2 cellular contexts compared by ENCODE assay signal in the genomic region with DNA sequence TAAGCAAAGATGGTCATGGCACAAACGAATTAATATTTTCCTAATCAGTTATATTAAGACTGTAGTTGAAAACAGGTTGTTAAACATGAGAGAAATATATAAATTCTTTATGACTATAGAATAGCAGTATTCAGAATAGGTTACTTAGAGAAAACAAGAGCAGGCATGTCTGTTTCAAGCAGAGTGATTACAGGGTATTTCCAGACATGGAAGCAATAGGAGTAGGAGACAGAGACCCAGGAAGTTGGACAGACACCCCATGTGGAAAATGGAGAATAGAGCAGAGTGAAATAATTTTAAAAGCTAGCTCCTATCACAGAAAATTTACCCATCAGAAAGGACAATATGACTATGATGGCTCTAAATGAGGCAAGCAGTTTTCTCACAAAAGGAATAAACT.
TF ChIP-seq lines count a peak whose summit lies in the region.

No MANE protein-coding gene starts in this region.

TF ChIP-seq in GM23338, 12 proteins besides CTCF, POLR2A, EP300 and RAD21 (continues in another document):
- TF ChIP-seq CREB1 (CRISPR knock-in tag; IDR thresholded peaks at IDR 0.05; ENCODE audit: low read depth) (no peak), NANOG (IDR thresholded peaks at IDR 0.05; ENCODE audit: borderline replicate concordance) (no peak), ZNF114 (CRISPR knock-in tag; IDR thresholded peaks at IDR 0.05) (no peak), POLR2AphosphoS5 (IDR thresholded peaks at IDR 0.05; ENCODE audit: low read depth) (no peak), STAT1 (IDR thresholded peaks at IDR 0.05; ENCODE audit: unreplicated experiment) (no peak), JUNB (IDR thresholded peaks at IDR 0.05; ENCODE audit: unreplicated experiment) (no peak), EZH2 (IDR thresholded peaks at IDR 0.05; ENCODE audit: low read depth, unreplicated experiment) (no peak), ZNF331 (CRISPR knock-in tag; IDR thresholded peaks at IDR 0.05; ENCODE audit: low read depth) (no peak), EZH2phosphoT487 (IDR thresholded peaks at IDR 0.05; ENCODE audit: unreplicated experiment) (no peak)
- TF ChIP-seq, protein P1, sequence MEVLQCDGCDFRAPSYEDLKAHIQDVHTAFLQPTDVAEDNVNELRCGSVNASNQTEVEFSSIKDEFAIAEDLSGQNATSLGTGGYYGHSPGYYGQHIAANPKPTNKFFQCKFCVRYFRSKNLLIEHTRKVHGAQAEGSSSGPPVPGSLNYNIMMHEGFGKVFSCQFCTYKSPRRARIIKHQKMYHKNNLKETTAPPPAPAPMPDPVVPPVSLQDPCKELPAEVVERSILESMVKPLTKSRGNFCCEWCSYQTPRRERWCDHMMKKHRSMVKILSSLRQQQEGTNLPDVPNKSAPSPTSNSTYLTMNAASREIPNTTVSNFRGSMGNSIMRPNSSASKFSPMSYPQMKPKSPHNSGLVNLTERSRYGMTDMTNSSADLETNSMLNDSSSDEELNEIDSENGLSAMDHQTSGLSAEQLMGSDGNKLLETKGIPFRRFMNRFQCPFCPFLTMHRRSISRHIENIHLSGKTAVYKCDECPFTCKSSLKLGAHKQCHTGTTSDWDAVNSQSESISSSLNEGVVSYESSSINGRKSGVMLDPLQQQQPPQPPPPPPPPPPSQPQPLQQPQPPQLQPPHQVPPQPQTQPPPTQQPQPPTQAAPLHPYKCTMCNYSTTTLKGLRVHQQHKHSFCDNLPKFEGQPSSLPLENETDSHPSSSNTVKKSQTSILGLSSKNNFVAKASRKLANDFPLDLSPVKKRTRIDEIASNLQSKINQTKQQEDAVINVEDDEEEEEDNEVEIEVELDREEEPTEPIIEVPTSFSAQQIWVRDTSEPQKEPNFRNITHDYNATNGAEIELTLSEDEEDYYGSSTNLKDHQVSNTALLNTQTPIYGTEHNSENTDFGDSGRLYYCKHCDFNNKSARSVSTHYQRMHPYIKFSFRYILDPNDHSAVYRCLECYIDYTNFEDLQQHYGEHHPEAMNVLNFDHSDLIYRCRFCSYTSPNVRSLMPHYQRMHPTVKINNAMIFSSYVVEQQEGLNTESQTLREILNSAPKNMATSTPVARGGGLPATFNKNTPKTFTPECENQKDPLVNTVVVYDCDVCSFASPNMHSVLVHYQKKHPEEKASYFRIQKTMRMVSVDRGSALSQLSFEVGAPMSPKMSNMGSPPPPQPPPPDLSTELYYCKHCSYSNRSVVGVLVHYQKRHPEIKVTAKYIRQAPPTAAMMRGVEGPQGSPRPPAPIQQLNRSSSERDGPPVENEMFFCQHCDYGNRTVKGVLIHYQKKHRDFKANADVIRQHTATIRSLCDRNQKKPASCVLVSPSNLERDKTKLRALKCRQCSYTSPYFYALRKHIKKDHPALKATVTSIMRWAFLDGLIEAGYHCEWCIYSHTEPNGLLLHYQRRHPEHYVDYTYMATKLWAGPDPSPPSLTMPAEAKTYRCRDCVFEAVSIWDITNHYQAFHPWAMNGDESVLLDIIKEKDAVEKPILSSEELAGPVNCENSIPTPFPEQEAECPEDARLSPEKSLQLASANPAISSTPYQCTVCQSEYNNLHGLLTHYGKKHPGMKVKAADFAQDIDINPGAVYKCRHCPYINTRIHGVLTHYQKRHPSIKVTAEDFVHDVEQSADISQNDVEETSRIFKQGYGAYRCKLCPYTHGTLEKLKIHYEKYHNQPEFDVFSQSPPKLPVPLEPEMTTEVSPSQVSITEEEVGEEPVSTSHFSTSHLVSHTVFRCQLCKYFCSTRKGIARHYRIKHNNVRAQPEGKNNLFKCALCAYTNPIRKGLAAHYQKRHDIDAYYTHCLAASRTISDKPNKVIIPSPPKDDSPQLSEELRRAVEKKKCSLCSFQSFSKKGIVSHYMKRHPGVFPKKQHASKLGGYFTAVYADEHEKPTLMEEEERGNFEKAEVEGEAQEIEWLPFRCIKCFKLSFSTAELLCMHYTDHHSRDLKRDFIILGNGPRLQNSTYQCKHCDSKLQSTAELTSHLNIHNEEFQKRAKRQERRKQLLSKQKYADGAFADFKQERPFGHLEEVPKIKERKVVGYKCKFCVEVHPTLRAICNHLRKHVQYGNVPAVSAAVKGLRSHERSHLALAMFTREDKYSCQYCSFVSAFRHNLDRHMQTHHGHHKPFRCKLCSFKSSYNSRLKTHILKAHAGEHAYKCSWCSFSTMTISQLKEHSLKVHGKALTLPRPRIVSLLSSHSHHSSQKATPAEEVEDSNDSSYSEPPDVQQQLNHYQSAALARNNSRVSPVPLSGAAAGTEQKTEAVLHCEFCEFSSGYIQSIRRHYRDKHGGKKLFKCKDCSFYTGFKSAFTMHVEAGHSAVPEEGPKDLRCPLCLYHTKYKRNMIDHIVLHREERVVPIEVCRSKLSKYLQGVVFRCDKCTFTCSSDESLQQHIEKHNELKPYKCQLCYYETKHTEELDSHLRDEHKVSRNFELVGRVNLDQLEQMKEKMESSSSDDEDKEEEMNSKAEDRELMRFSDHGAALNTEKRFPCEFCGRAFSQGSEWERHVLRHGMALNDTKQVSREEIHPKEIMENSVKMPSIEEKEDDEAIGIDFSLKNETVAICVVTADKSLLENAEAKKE (CRISPR knock-in tag; IDR thresholded peaks at IDR 0.05), result no peak
- TF ChIP-seq, protein P2, sequence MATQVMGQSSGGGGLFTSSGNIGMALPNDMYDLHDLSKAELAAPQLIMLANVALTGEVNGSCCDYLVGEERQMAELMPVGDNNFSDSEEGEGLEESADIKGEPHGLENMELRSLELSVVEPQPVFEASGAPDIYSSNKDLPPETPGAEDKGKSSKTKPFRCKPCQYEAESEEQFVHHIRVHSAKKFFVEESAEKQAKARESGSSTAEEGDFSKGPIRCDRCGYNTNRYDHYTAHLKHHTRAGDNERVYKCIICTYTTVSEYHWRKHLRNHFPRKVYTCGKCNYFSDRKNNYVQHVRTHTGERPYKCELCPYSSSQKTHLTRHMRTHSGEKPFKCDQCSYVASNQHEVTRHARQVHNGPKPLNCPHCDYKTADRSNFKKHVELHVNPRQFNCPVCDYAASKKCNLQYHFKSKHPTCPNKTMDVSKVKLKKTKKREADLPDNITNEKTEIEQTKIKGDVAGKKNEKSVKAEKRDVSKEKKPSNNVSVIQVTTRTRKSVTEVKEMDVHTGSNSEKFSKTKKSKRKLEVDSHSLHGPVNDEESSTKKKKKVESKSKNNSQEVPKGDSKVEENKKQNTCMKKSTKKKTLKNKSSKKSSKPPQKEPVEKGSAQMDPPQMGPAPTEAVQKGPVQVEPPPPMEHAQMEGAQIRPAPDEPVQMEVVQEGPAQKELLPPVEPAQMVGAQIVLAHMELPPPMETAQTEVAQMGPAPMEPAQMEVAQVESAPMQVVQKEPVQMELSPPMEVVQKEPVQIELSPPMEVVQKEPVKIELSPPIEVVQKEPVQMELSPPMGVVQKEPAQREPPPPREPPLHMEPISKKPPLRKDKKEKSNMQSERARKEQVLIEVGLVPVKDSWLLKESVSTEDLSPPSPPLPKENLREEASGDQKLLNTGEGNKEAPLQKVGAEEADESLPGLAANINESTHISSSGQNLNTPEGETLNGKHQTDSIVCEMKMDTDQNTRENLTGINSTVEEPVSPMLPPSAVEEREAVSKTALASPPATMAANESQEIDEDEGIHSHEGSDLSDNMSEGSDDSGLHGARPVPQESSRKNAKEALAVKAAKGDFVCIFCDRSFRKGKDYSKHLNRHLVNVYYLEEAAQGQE (IDR thresholded peaks at IDR 0.05; ENCODE audit: unreplicated experiment), result no peak

TF ChIP-seq in H1, 55 proteins besides CTCF, POLR2A, EP300 and RAD21:
- TF ChIP-seq KDM4A (IDR thresholded peaks at IDR 0.05; ENCODE audit: low read depth, low read length, severe bottlenecking) (no peak), TBP (IDR thresholded peaks at IDR 0.05; ENCODE audit: low read depth, low read length) (no peak), TEAD4 (IDR thresholded peaks at IDR 0.05; ENCODE audit: low read depth, low read length) (no peak), KDM1A (IDR thresholded peaks at IDR 0.05; ENCODE audit: borderline replicate concordance, low read length) (no peak), SUZ12 (IDR thresholded peaks at IDR 0.05; ENCODE audit: low read length) (no peak), CHD1 (IDR thresholded peaks at IDR 0.05; ENCODE audit: low read depth, low read length) (no peak), EZH2 (IDR thresholded peaks at IDR 0.05; ENCODE audit: low read depth, low read length, severe bottlenecking) (no peak)
- TF ChIP-seq, protein P3, sequence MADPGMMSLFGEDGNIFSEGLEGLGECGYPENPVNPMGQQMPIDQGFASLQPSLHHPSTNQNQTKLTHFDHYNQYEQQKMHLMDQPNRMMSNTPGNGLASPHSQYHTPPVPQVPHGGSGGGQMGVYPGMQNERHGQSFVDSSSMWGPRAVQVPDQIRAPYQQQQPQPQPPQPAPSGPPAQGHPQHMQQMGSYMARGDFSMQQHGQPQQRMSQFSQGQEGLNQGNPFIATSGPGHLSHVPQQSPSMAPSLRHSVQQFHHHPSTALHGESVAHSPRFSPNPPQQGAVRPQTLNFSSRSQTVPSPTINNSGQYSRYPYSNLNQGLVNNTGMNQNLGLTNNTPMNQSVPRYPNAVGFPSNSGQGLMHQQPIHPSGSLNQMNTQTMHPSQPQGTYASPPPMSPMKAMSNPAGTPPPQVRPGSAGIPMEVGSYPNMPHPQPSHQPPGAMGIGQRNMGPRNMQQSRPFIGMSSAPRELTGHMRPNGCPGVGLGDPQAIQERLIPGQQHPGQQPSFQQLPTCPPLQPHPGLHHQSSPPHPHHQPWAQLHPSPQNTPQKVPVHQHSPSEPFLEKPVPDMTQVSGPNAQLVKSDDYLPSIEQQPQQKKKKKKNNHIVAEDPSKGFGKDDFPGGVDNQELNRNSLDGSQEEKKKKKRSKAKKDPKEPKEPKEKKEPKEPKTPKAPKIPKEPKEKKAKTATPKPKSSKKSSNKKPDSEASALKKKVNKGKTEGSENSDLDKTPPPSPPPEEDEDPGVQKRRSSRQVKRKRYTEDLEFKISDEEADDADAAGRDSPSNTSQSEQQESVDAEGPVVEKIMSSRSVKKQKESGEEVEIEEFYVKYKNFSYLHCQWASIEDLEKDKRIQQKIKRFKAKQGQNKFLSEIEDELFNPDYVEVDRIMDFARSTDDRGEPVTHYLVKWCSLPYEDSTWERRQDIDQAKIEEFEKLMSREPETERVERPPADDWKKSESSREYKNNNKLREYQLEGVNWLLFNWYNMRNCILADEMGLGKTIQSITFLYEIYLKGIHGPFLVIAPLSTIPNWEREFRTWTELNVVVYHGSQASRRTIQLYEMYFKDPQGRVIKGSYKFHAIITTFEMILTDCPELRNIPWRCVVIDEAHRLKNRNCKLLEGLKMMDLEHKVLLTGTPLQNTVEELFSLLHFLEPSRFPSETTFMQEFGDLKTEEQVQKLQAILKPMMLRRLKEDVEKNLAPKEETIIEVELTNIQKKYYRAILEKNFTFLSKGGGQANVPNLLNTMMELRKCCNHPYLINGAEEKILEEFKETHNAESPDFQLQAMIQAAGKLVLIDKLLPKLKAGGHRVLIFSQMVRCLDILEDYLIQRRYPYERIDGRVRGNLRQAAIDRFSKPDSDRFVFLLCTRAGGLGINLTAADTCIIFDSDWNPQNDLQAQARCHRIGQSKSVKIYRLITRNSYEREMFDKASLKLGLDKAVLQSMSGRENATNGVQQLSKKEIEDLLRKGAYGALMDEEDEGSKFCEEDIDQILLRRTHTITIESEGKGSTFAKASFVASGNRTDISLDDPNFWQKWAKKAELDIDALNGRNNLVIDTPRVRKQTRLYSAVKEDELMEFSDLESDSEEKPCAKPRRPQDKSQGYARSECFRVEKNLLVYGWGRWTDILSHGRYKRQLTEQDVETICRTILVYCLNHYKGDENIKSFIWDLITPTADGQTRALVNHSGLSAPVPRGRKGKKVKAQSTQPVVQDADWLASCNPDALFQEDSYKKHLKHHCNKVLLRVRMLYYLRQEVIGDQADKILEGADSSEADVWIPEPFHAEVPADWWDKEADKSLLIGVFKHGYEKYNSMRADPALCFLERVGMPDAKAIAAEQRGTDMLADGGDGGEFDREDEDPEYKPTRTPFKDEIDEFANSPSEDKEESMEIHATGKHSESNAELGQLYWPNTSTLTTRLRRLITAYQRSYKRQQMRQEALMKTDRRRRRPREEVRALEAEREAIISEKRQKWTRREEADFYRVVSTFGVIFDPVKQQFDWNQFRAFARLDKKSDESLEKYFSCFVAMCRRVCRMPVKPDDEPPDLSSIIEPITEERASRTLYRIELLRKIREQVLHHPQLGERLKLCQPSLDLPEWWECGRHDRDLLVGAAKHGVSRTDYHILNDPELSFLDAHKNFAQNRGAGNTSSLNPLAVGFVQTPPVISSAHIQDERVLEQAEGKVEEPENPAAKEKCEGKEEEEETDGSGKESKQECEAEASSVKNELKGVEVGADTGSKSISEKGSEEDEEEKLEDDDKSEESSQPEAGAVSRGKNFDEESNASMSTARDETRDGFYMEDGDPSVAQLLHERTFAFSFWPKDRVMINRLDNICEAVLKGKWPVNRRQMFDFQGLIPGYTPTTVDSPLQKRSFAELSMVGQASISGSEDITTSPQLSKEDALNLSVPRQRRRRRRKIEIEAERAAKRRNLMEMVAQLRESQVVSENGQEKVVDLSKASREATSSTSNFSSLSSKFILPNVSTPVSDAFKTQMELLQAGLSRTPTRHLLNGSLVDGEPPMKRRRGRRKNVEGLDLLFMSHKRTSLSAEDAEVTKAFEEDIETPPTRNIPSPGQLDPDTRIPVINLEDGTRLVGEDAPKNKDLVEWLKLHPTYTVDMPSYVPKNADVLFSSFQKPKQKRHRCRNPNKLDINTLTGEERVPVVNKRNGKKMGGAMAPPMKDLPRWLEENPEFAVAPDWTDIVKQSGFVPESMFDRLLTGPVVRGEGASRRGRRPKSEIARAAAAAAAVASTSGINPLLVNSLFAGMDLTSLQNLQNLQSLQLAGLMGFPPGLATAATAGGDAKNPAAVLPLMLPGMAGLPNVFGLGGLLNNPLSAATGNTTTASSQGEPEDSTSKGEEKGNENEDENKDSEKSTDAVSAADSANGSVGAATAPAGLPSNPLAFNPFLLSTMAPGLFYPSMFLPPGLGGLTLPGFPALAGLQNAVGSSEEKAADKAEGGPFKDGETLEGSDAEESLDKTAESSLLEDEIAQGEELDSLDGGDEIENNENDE (IDR thresholded peaks at IDR 0.05; ENCODE audit: insufficient replicate concordance, low read length), result no peak
- TF ChIP-seq, protein P4, sequence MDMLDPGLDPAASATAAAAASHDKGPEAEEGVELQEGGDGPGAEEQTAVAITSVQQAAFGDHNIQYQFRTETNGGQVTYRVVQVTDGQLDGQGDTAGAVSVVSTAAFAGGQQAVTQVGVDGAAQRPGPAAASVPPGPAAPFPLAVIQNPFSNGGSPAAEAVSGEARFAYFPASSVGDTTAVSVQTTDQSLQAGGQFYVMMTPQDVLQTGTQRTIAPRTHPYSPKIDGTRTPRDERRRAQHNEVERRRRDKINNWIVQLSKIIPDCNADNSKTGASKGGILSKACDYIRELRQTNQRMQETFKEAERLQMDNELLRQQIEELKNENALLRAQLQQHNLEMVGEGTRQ (IDR thresholded peaks at IDR 0.05; ENCODE audit: low read length), result no peak
- TF ChIP-seq, protein P5, sequence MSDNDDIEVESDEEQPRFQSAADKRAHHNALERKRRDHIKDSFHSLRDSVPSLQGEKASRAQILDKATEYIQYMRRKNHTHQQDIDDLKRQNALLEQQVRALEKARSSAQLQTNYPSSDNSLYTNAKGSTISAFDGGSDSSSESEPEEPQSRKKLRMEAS (IDR thresholded peaks at IDR 0.05), result no peak
